Comparison of ENCODE assay signal across 16 cellular contexts in genomic region chr15:31433101-31433500, GRCh38.
DNase-seq lines count a peak whose midpoint lies in the region; ATAC-seq and TF ChIP-seq lines count a peak whose summit lies in the region.
"Had no signal": no experiment of that assay in that cellular context is flagged by ENCODE, and none has a peak within 500 bp of the region (broad histone marks: within the 10 kb centered on the region; RNA-seq: fewer than 3 reads in every experiment).

No MANE protein-coding gene starts in this region.

- no peak overlapping the region for H3K4me3 ChIP-seq in BE2C (ENCODE audit: low read depth, low read length)
- H3K4me3 ChIP-seq in naive thymus-derived CD4-positive, alpha-beta T cell (ENCODE audit: low read length), result no peak overlapping the region
- H3K4me3 ChIP-seq: MG63, SK-N-MC, suprapubic skin had no signal

- H3K27me3 Mint-ChIP-seq in CD4-positive, alpha-beta T cell, result no peaks in the 10 kb centered on the region
- H3K27me3 Mint-ChIP-seq in activated CD8-positive, alpha-beta T cell treated with anti-CD3 and anti-CD28 coated beads for 36 hours, result no peaks in the 10 kb centered on the region
- H3K27me3 Mint-ChIP-seq in naive thymus-derived CD4-positive, alpha-beta T cell, result no peaks in the 10 kb centered on the region

- peak overlapping the region; percentile 88 for H3K27ac ChIP-seq in CD4-positive, alpha-beta T cell (ENCODE audit: low read depth, low read length)
- H3K27ac ChIP-seq in naive thymus-derived CD4-positive, alpha-beta T cell (ENCODE audit: low read depth, low read length), result peak overlapping the region; percentile 83
- H3K27ac ChIP-seq: SK-N-MC, suprapubic skin had no signal

- no peak overlapping the region for H3K4me3 Mint-ChIP-seq in CD4-positive, alpha-beta T cell
- H3K4me3 Mint-ChIP-seq in activated CD8-positive, alpha-beta T cell treated with anti-CD3 and anti-CD28 coated beads for 36 hours, result no peak overlapping the region
- H3K4me3 Mint-ChIP-seq in naive thymus-derived CD4-positive, alpha-beta T cell, result no peak overlapping the region

- H3K9me3 Mint-ChIP-seq in CD4-positive, alpha-beta T cell, result no peaks in the 10 kb centered on the region
- no peaks in the 10 kb centered on the region for H3K9me3 Mint-ChIP-seq in activated CD8-positive, alpha-beta T cell treated with anti-CD3 and anti-CD28 coated beads for 36 hours
- peaks cover 0 to 1% (median 0%) of the 10 kb centered on the region in 11 donors for H3K9me3 Mint-ChIP-seq in naive thymus-derived CD4-positive, alpha-beta T cell

- peaks cover 64% of the 10 kb centered on the region for H3K4me1 Mint-ChIP-seq in CD4-positive, alpha-beta T cell (ENCODE audit: low read depth)
- H3K4me1 Mint-ChIP-seq in activated CD8-positive, alpha-beta T cell treated with anti-CD3 and anti-CD28 coated beads for 36 hours (ENCODE audit: low read depth), result peaks cover 64% of the 10 kb centered on the region
- H3K4me1 Mint-ChIP-seq in naive thymus-derived CD4-positive, alpha-beta T cell, result peaks cover 37 to 79% (median 76%) of the 10 kb centered on the region in 7 donors

- no peaks in the 10 kb centered on the region for H3K36me3 ChIP-seq in BE2C
- no peaks in the 10 kb centered on the region for H3K36me3 ChIP-seq in naive thymus-derived CD4-positive, alpha-beta T cell (ENCODE audit: control insufficient read depth in 2 of 3, insufficient read depth in 3 of 3, low read length in 3 of 3)
- H3K36me3 ChIP-seq: MG63, suprapubic skin had no signal

- H3K27ac Mint-ChIP-seq in CD4-positive, alpha-beta T cell, result peak overlapping the region; percentile 98
- peak overlapping the region; percentile 98 for H3K27ac Mint-ChIP-seq in activated CD8-positive, alpha-beta T cell treated with anti-CD3 and anti-CD28 coated beads for 36 hours
- H3K27ac Mint-ChIP-seq in naive thymus-derived CD4-positive, alpha-beta T cell, result peak overlapping the region; percentile 96 to 100 (median 99)

- CTCF ChIA-PET in CD4-positive, alpha-beta T cell (lab: Charles Lee), result interaction anchor here (1.2 kb wide), 1 partner anchor 67 kb away, joined by 5 read pairs; no protein-coding TSS in a partner anchor
- CTCF ChIA-PET in activated CD8-positive, alpha-beta T cell treated with anti-CD3 and anti-CD28 coated beads for 36 hours (lab: Charles Lee), result interaction anchor here (0.9 to 14.7 kb wide), 12 partner anchors 8 to 219 kb away, joined by 3 to 265 read pairs (median 9); no protein-coding TSS in a partner anchor
- CTCF ChIA-PET in naive thymus-derived CD4-positive, alpha-beta T cell (lab: Charles Lee), result interaction anchor here (0.9 to 6.0 kb wide), 5 partner anchors 28 to 233 kb away, joined by 4 to 54 read pairs (median 5); no protein-coding TSS in a partner anchor

- no peak for TF ChIP-seq CTCF in BE2C (IDR thresholded peaks at IDR 0.05; ENCODE audit: low read depth, low read length)
- TF ChIP-seq CTCF in CD4-positive, alpha-beta T cell (IDR thresholded peaks at IDR 0.05), result no peak
- no peak for TF ChIP-seq CTCF in activated CD8-positive, alpha-beta T cell treated with anti-CD3 and anti-CD28 coated beads for 36 hours (IDR thresholded peaks at IDR 0.05)

- POLR2A ChIA-PET in CD4-positive, alpha-beta T cell (lab: Charles Lee), result interaction anchor here (0.9 to 7.3 kb wide), 11 partner anchors 21 to 442 kb away, joined by 3 to 216 read pairs (median 3); partner anchors contain the start of genes KLF13 and MTMR10
- POLR2A ChIA-PET in activated CD8-positive, alpha-beta T cell treated with anti-CD3 and anti-CD28 coated beads for 36 hours (lab: Charles Lee), result interaction anchor here (0.9 to 9.0 kb wide), 6 partner anchors 28 to 86 kb away, joined by 3 to 186 read pairs (median 41); no protein-coding TSS in a partner anchor
- POLR2A ChIA-PET in naive thymus-derived CD4-positive, alpha-beta T cell (lab: Charles Lee), result interaction anchor here (0.7 to 10.7 kb wide), 12 partner anchors 11 to 169 kb away, joined by 3 to 210 read pairs (median 5); partner anchors contain the start of gene KLF13

- H3K9me3 ChIP-seq in BE2C, result no peaks in the 10 kb centered on the region
- no peaks in the 10 kb centered on the region for H3K9me3 ChIP-seq in CD4-positive, alpha-beta T cell (ENCODE audit: control insufficient read depth, low read length)
- no peaks in the 10 kb centered on the region for H3K9me3 ChIP-seq in naive thymus-derived CD4-positive, alpha-beta T cell (ENCODE audit: control insufficient read depth in 2 of 3, low read length in 3 of 3)
- H3K9me3 ChIP-seq: MG63, suprapubic skin had no signal

- DNase-seq in BE2C (peak; percentile 72), NCI-H524 treated with DMSO at 0.1 percent for 48 hours (lab: John Stamatoyannopoulos, UW) (no peak), HUDEP-2 (lab: John Stamatoyannopoulos, UW; ENCODE audit: unreplicated experiment in 76 of 76) (no peak)
- DNase-seq in CD4-positive, alpha-beta T cell, result no peak
- DNase-seq in activated CD8-positive, alpha-beta T cell treated with anti-CD3 and anti-CD28 coated beads for 36 hours, result no peak
- no peak for DNase-seq in naive thymus-derived CD4-positive, alpha-beta T cell
- DNase-seq: activated gamma-delta T cell, head of caudate nucleus, islet precursor cell, mesendoderm, MG63, NCI-H2081, NCI-H510A had no signal

- no peaks in the 10 kb centered on the region for H3K36me3 Mint-ChIP-seq in CD4-positive, alpha-beta T cell (ENCODE audit: low read depth)
- H3K36me3 Mint-ChIP-seq in activated CD8-positive, alpha-beta T cell treated with anti-CD3 and anti-CD28 coated beads for 36 hours (ENCODE audit: low read depth), result no peaks in the 10 kb centered on the region
- peaks cover 0 to 2% (median 0%) of the 10 kb centered on the region in 5 donors for H3K36me3 Mint-ChIP-seq in naive thymus-derived CD4-positive, alpha-beta T cell

- intact Hi-C loops in CD4-positive, alpha-beta T cell (cut with DNase I, micrococcal nuclease), result loop anchor here in 1 of 2 experiments (2.0 to 5.0 kb wide), 2 partner anchors 41 to 66 kb away; no protein-coding TSS in a partner anchor
- intact Hi-C loops in activated CD8-positive, alpha-beta T cell treated with anti-CD3 and anti-CD28 coated beads for 36 hours (cut with micrococcal nuclease), result loop anchor here (10.0 kb wide), 1 partner anchor 228 kb away; no protein-coding TSS in a partner anchor
- intact Hi-C loops in naive thymus-derived CD4-positive, alpha-beta T cell (cut with micrococcal nuclease), result loop anchor here in 1 of 2 donors (10.0 kb wide), 1 partner anchor 808 kb away; the partner anchor contains the start of gene ARHGAP11B

- ATAC-seq in CD4-positive, alpha-beta T cell (ENCODE audit: poor library complexity), result no peak
- no peak for ATAC-seq in activated CD8-positive, alpha-beta T cell treated with anti-CD3 and anti-CD28 coated beads for 36 hours
- no peak for ATAC-seq in naive thymus-derived CD4-positive, alpha-beta T cell
- ATAC-seq in GM21381 (IDR thresholded peaks at IDR 0.05; ENCODE audit: unreplicated experiment), result no peak

- no peaks in the 10 kb centered on the region for H3K27me3 ChIP-seq in BE2C
- H3K27me3 ChIP-seq in CD4-positive, alpha-beta T cell (ENCODE audit: control insufficient read depth, insufficient read depth, low read length), result no peaks in the 10 kb centered on the region
- H3K27me3 ChIP-seq in naive thymus-derived CD4-positive, alpha-beta T cell (ENCODE audit: control insufficient read depth in 2 of 2, insufficient read depth in 2 of 2, low read length in 2 of 2), result no peaks in the 10 kb centered on the region
- H3K27me3 ChIP-seq: MG63, suprapubic skin had no signal

- H3K4me1 ChIP-seq in BE2C, result peaks cover 22% of the 10 kb centered on the region
- H3K4me1 ChIP-seq in naive thymus-derived CD4-positive, alpha-beta T cell (ENCODE audit: control insufficient read depth in 2 of 2, insufficient read depth in 2 of 2, low read length in 2 of 2), result peaks cover 41 to 48% of the 10 kb centered on the region in 2 donors
